Comparison of ENCODE assay signal across 1 cellular context in genomic region chr2:240905176-240905781, GRCh38.
TF ChIP-seq lines count a peak whose summit lies in the region.

No MANE protein-coding gene starts in this region.

TF ChIP-seq in GM23338, 12 proteins besides CTCF, POLR2A, EP300 and RAD21 (continued from another document):
- no peak for TF ChIP-seq ZNF462 (CRISPR knock-in tag; IDR thresholded peaks at IDR 0.05)
- TF ChIP-seq STAT1 (IDR thresholded peaks at IDR 0.05; ENCODE audit: unreplicated experiment): no peak
- no peak for TF ChIP-seq ZNF114 (CRISPR knock-in tag; IDR thresholded peaks at IDR 0.05)
- TF ChIP-seq JUNB (IDR thresholded peaks at IDR 0.05; ENCODE audit: unreplicated experiment): no peak
- no peak for TF ChIP-seq REST (IDR thresholded peaks at IDR 0.05; ENCODE audit: unreplicated experiment)
- TF ChIP-seq ZNF331 (CRISPR knock-in tag; IDR thresholded peaks at IDR 0.05; ENCODE audit: low read depth): no peak
- no peak for TF ChIP-seq EZH2 (IDR thresholded peaks at IDR 0.05; ENCODE audit: low read depth, unreplicated experiment)
- TF ChIP-seq CREB1 (CRISPR knock-in tag; IDR thresholded peaks at IDR 0.05; ENCODE audit: low read depth): no peak
- no peak for TF ChIP-seq POLR2AphosphoS5 (IDR thresholded peaks at IDR 0.05; ENCODE audit: low read depth)
- no peak for TF ChIP-seq EZH2phosphoT487 (IDR thresholded peaks at IDR 0.05; ENCODE audit: unreplicated experiment)
